In genomic region chrX:130937101-130937500, GRCh38 we compare ENCODE assay signal across 22 cellular contexts. TPM values are rescaled to one million over a fixed set of nuclear protein-coding genes. Genes with fewer than 3 reads are reported as not detected.
A peak's percentile ranks its signal among the peaks of the same experiment; 100 is the strongest.
DNase-seq lines count a peak whose midpoint lies in the region; ATAC-seq, FAIRE-seq and TF ChIP-seq lines count a peak whose summit lies in the region.
"Had no signal": no experiment of that assay in that cellular context is flagged by ENCODE, and none has a peak within 500 bp of the region (broad histone marks: within the 10 kb centered on the region; RNA-seq: fewer than 3 reads in every experiment).

No MANE protein-coding gene starts in this region.

- no TSS peak for BruUV-seq in HepG2 (replicated peaks; lab: Mats Ljungman, UMichigan)
- no TSS peak for BruUV-seq in K562 (replicated peaks; lab: Mats Ljungman, UMichigan)

- no peaks in the 10 kb centered on the region for H3K9me3 ChIP-seq in HepG2 (ENCODE audit: low read length)
- H3K9me3 ChIP-seq in right lobe of liver: no peaks in the 10 kb centered on the region
- no peaks in the 10 kb centered on the region for H3K9me3 ChIP-seq in K562 (replicated peaks; ENCODE audit: control insufficient read depth, insufficient read depth, low read depth, low read length)
- H3K9me3 ChIP-seq in small intestine (ENCODE audit: control insufficient read depth, low read depth): no peaks in the 10 kb centered on the region
- H3K9me3 ChIP-seq: Caco-2, HAP-1 had no signal

- H3K9me1 ChIP-seq in K562 (ENCODE audit: control insufficient read depth, insufficient read depth, low read length): no peaks in the 10 kb centered on the region

- H3K36me3 ChIP-seq in HepG2 (replicated peaks in 1 of 2; ENCODE audit: control insufficient read depth in 1 of 2, insufficient read depth in 2 of 2, low read length in 2 of 2) (no peaks in the 10 kb centered on the region), right lobe of liver (no peaks in the 10 kb centered on the region), K562 (ENCODE audit: control insufficient read depth, insufficient read depth, low read length) (no peaks in the 10 kb centered on the region), small intestine (ENCODE audit: control insufficient read depth in 2 of 2, insufficient read depth in 2 of 2, low read length in 2 of 2) (no peaks in the 10 kb centered on the region)
- H3K36me3 ChIP-seq: HAP-1 had no signal

- no peaks in the 10 kb centered on the region for H3K4me1 Mint-ChIP-seq in activated T-cell treated with anti-CD3 and anti-CD28 coated beads, Interleukin-2, amount 50 U/mL, for 72 hours (ENCODE audit: low read depth)
- H3K4me1 Mint-ChIP-seq in activated T-helper 1 cell treated with anti-CD3 and anti-CD28 coated beads, Interleukin-12 subunit alpha, Interleukin-12 subunit beta, Interleukin-2, Interleukin-4 antibody, amounts not matched to agents 30 ng/mL and 10 ng/mL and 1 ng/mL, durations not matched to agents 14 hours and 24 hours and 36 hours (ENCODE audit: low read depth): no peaks in the 10 kb centered on the region
- H3K4me1 Mint-ChIP-seq: CD4-positive, CD25-positive, alpha-beta regulatory T cell; GM23338 had no signal

- CTCF ChIA-PET in HepG2 (lab: Yijun Ruan, JAX; ENCODE audit: low intra/inter-chr PET ratio, low total read pairs): no interaction called here
- CTCF ChIA-PET in K562 (lab: Yijun Ruan, JAX; ENCODE audit: low intra/inter-chr PET ratio): no interaction called here

- H3K4me3 Mint-ChIP-seq in activated T-cell treated with anti-CD3 and anti-CD28 coated beads, Interleukin-2, amount 50 U/mL, for 72 hours: no peak overlapping the region
- no peak overlapping the region for H3K4me3 Mint-ChIP-seq in activated T-helper 1 cell treated with anti-CD3 and anti-CD28 coated beads, Interleukin-12 subunit alpha, Interleukin-12 subunit beta, Interleukin-2, Interleukin-4 antibody, amounts not matched to agents 30 ng/mL and 10 ng/mL and 1 ng/mL, durations not matched to agents 14 hours and 24 hours and 36 hours
- H3K4me3 Mint-ChIP-seq: CD4-positive, CD25-positive, alpha-beta regulatory T cell; CD8-positive, alpha-beta T cell; GM23338; HFFc6 had no signal

- DNase-seq in HepG2 (ENCODE audit: low spot score): no peak
- no peak for DNase-seq in right lobe of liver
- no peak for DNase-seq in K562 (ENCODE audit: extremely low read depth in 1 of 4, low spot score in 3 of 4)
- no peak for DNase-seq in small intestine
- DNase-seq in activated T-cell treated with anti-CD3 and anti-CD28 coated beads, Interleukin-2, amount 50 U/mL, for 72 hours: no peak
- DNase-seq in activated T-helper 1 cell treated with anti-CD3 and anti-CD28 coated beads, Interleukin-12 subunit alpha, Interleukin-12 subunit beta, Interleukin-2, Interleukin-4 antibody, amounts not matched to agents 30 ng/mL and 10 ng/mL and 1 ng/mL, durations not matched to agents 14 hours and 24 hours and 36 hours (ENCODE audit: low spot score): no peak
- DNase-seq in kidney tubule cell (ENCODE audit: low spot score): no peak
- DNase-seq: C1 segment of cervical spinal cord; Caco-2; CD4-positive, CD25-positive, alpha-beta regulatory T cell; CD8-positive, alpha-beta T cell; DMS153; DND-41; GDM1; HFFc6 had no signal

- H3K4me3 ChIP-seq in HepG2 (replicated peaks in 1 of 3; ENCODE audit: insufficient read depth in 1 of 3, low read depth in 2 of 3, low read length in 3 of 3) (no peak overlapping the region), right lobe of liver (no peak overlapping the region), K562 (no peak overlapping the region), small intestine (ENCODE audit: low read depth in 1 of 2, low read length in 2 of 2) (no peak overlapping the region)
- H3K4me3 ChIP-seq: GM12878, GM23338, HAP-1 had no signal

- peaks cover 25% of the 10 kb centered on the region for H3K27me3 Mint-ChIP-seq in activated T-cell treated with anti-CD3 and anti-CD28 coated beads, Interleukin-2, amount 50 U/mL, for 72 hours (ENCODE audit: low read depth)
- peaks cover 7% of the 10 kb centered on the region for H3K27me3 Mint-ChIP-seq in activated T-helper 1 cell treated with anti-CD3 and anti-CD28 coated beads, Interleukin-12 subunit alpha, Interleukin-12 subunit beta, Interleukin-2, Interleukin-4 antibody, amounts not matched to agents 30 ng/mL and 10 ng/mL and 1 ng/mL, durations not matched to agents 14 hours and 24 hours and 36 hours (ENCODE audit: insufficient read depth)

- no peak for TF ChIP-seq EP300 in HepG2 (IDR thresholded peaks at IDR 0.05; ENCODE audit: low read depth in 2 of 2, low read length in 2 of 2)
- TF ChIP-seq EP300 in HepG2 (CRISPR knock-in tag; IDR thresholded peaks at IDR 0.05; ENCODE audit: borderline replicate concordance): no peak
- TF ChIP-seq EP300 in K562 (IDR thresholded peaks at IDR 0.05; ENCODE audit: low read length): no peak

- intact Hi-C loops in HepG2 (cut with micrococcal nuclease; ENCODE audit: unreplicated experiment) (no loop called here), right lobe of liver (cut with DNase I) (no loop called here), K562 (cut with micrococcal nuclease) (no loop called here)
- intact Hi-C loops in activated T-helper 1 cell treated with anti-CD3 and anti-CD28 coated beads, Interleukin-12 subunit alpha, Interleukin-12 subunit beta, Interleukin-2, Interleukin-4 antibody, amounts not matched to agents 30 ng/mL and 10 ng/mL and 1 ng/mL, durations not matched to agents 14 hours and 24 hours and 36 hours (cut with micrococcal nuclease): no loop called here

- H3K27ac ChIP-seq in HepG2 (ENCODE audit: extremely low read length, insufficient read depth, low read length) (no peak overlapping the region), right lobe of liver (no peak overlapping the region), K562 (ENCODE audit: extremely low read depth, low read depth, low read length) (no peak overlapping the region), small intestine (ENCODE audit: low read depth in 1 of 2, low read length in 1 of 2) (no peak overlapping the region)
- H3K27ac ChIP-seq: 22Rv1 had no signal

- TF ChIP-seq CTCF in HepG2 (CRISPR knock-in tag; IDR thresholded peaks at IDR 0.05): no peak
- no peak for TF ChIP-seq CTCF in right lobe of liver (IDR thresholded peaks at IDR 0.05)
- no peak for TF ChIP-seq CTCF in K562 (IDR thresholded peaks at IDR 0.05 in 2 of 3, conservative IDR thresholded peaks at IDR 0.05 in 1 of 3; ENCODE audit: insufficient read depth in 2 of 3, low read depth in 1 of 3, low read length in 3 of 3)

- no peak for TF ChIP-seq RAD21 in HepG2 (CRISPR knock-in tag; IDR thresholded peaks at IDR 0.05)
- TF ChIP-seq RAD21 in K562 (CRISPR knock-in tag; conservative IDR thresholded peaks at IDR 0.05 in 1 of 2, IDR thresholded peaks at IDR 0.05 in 1 of 2): no peak

- H3K27me3 ChIP-seq in HepG2 (ENCODE audit: control insufficient read depth in 1 of 2, insufficient read depth in 2 of 2, low read length in 2 of 2) (no peaks in the 10 kb centered on the region), right lobe of liver (peaks cover 0 to 6% of the 10 kb centered on the region in 2 donors), K562 (ENCODE audit: control insufficient read depth in 2 of 2, insufficient read depth in 2 of 2, low read length in 2 of 2) (no peaks in the 10 kb centered on the region), small intestine (ENCODE audit: control insufficient read depth in 2 of 2, insufficient read depth in 2 of 2, low read length in 2 of 2) (no peaks in the 10 kb centered on the region)

- H3K36me3 Mint-ChIP-seq in activated T-cell treated with anti-CD3 and anti-CD28 coated beads, Interleukin-2, amount 50 U/mL, for 72 hours (ENCODE audit: insufficient read depth in 2 of 2): no peaks in the 10 kb centered on the region
- H3K36me3 Mint-ChIP-seq in activated T-helper 1 cell treated with anti-CD3 and anti-CD28 coated beads, Interleukin-12 subunit alpha, Interleukin-12 subunit beta, Interleukin-2, Interleukin-4 antibody, amounts not matched to agents 30 ng/mL and 10 ng/mL and 1 ng/mL, durations not matched to agents 14 hours and 24 hours and 36 hours (ENCODE audit: low read depth): no peaks in the 10 kb centered on the region
- H3K36me3 Mint-ChIP-seq: CD4-positive, CD25-positive, alpha-beta regulatory T cell; CD8-positive, alpha-beta T cell had no signal

- ATAC-seq in HepG2: no peak
- no peak for ATAC-seq in right lobe of liver
- no peak for ATAC-seq in K562
- ATAC-seq in activated T-cell treated with anti-CD3 and anti-CD28 coated beads, Interleukin-2, amount 50 U/mL, for 72 hours (replicated peaks in 1 of 2): no peak
- ATAC-seq: CD8-positive, alpha-beta T cell; GM12878; GM23338 had no signal

- FAIRE-seq in HepG2 (lab: Jason Lieb, UNC) (no peak), K562 (lab: Jason Lieb, UNC) (no peak), endometrium (lab: Jason Lieb, UNC) (peak; percentile 37), small intestine (lab: Jason Lieb, UNC) (peak; percentile 44)
- FAIRE-seq: GM12878, GM19239, H54 had no signal

- H4K20me1 ChIP-seq in HepG2 (ENCODE audit: insufficient read depth, low read length): no peaks in the 10 kb centered on the region
- H4K20me1 ChIP-seq in K562 (replicated peaks; ENCODE audit: control insufficient read depth, insufficient read depth, low read length): no peaks in the 10 kb centered on the region

- no peak overlapping the region for H3K27ac Mint-ChIP-seq in activated T-cell treated with anti-CD3 and anti-CD28 coated beads, Interleukin-2, amount 50 U/mL, for 72 hours
- no peak overlapping the region for H3K27ac Mint-ChIP-seq in activated T-helper 1 cell treated with anti-CD3 and anti-CD28 coated beads, Interleukin-12 subunit alpha, Interleukin-12 subunit beta, Interleukin-2, Interleukin-4 antibody, amounts not matched to agents 30 ng/mL and 10 ng/mL and 1 ng/mL, durations not matched to agents 14 hours and 24 hours and 36 hours
- H3K27ac Mint-ChIP-seq: CD4-positive, CD25-positive, alpha-beta regulatory T cell; CD8-positive, alpha-beta T cell; GM23338; HFFc6 had no signal

- H3K4me2 ChIP-seq in HepG2 (ENCODE audit: low read depth, low read length) (no peak overlapping the region), K562 (ENCODE audit: insufficient read depth, low read length) (no peak overlapping the region)
- H3K4me2 ChIP-seq: GM23338 had no signal

- H3K9ac ChIP-seq in HepG2 (ENCODE audit: insufficient read depth, low read depth, low read length) (no peak overlapping the region), K562 (ENCODE audit: insufficient read depth in 1 of 2, low read depth in 2 of 2, low read length in 2 of 2) (no peak overlapping the region)

- H2AFZ ChIP-seq in HepG2 (ENCODE audit: low read length) (no peak overlapping the region), K562 (ENCODE audit: low read depth, low read length) (no peak overlapping the region)
- H2AFZ ChIP-seq: GM23338 had no signal

- TF ChIP-seq POLR2A in HepG2 (IDR thresholded peaks at IDR 0.05; ENCODE audit: insufficient read depth in 1 of 2, low read depth in 2 of 2, low read length in 2 of 2): no peak
- no peak for TF ChIP-seq POLR2A in right lobe of liver (IDR thresholded peaks at IDR 0.05)
- TF ChIP-seq POLR2A in K562 (conservative IDR thresholded peaks at IDR 0.05): no peak

- H3K4me1 ChIP-seq in HepG2 (ENCODE audit: insufficient read depth, low read length) (no peaks in the 10 kb centered on the region), right lobe of liver (no peaks in the 10 kb centered on the region), K562 (replicated peaks in 1 of 2; ENCODE audit: control insufficient read depth in 2 of 2, insufficient read depth in 2 of 2, low read length in 2 of 2) (no peaks in the 10 kb centered on the region), small intestine (ENCODE audit: control insufficient read depth in 2 of 2, insufficient read depth in 1 of 2, low read depth in 1 of 2, low read length in 1 of 2) (no peaks in the 10 kb centered on the region)
- H3K4me1 ChIP-seq: Caco-2, HAP-1 had no signal

- POLR2A ChIA-PET in HepG2 (lab: Yijun Ruan, JAX) (no interaction called here), K562 (lab: Yijun Ruan, JAX) (interaction anchor here (0.7 kb wide), 1 partner anchor 1044 kb away, joined by 4 read pairs; no protein-coding TSS in a partner anchor)

- H3K79me2 ChIP-seq in HepG2 (ENCODE audit: insufficient read depth, low read length) (no peaks in the 10 kb centered on the region), K562 (ENCODE audit: control insufficient read depth, insufficient read depth, low read length) (no peaks in the 10 kb centered on the region)

- H3K9me3 Mint-ChIP-seq in activated T-cell treated with anti-CD3 and anti-CD28 coated beads, Interleukin-2, amount 50 U/mL, for 72 hours: no peaks in the 10 kb centered on the region
- no peaks in the 10 kb centered on the region for H3K9me3 Mint-ChIP-seq in activated T-helper 1 cell treated with anti-CD3 and anti-CD28 coated beads, Interleukin-12 subunit alpha, Interleukin-12 subunit beta, Interleukin-2, Interleukin-4 antibody, amounts not matched to agents 30 ng/mL and 10 ng/mL and 1 ng/mL, durations not matched to agents 14 hours and 24 hours and 36 hours
- H3K9me3 Mint-ChIP-seq: CD8-positive, alpha-beta T cell; GM23338; HFFc6 had no signal

- in situ Hi-C loops in HepG2 (cut with HindIII; ENCODE audit: extremely low pct_ligation_motif_present, low pct_unique_long_range_greater_than_20kb): no loop called here
- in situ Hi-C loops in K562 (cut with MboI): loop anchor here (25.0 kb wide), 1 partner anchor 1350 kb away; no protein-coding TSS in a partner anchor

RNA-seq across cellular contexts. Expression of gene ENOX2, which starts 34.1 kb away (rescaled TPM):
- 8.5 and 17.4 TPM in 2 replicates for total RNA-seq in HepG2 (2016; rRNA removed; fragmentation: Illumina TruSeq; extraction: Trizol)
- total RNA-seq in HepG2 (2016; cell fraction: cytosol; rRNA removed; fragmentation: Illumina TruSeq; extraction: Trizol; ENCODE audit: low read depth): 1.7 and 1.9 TPM in 2 replicates
- 9.8 and 13.8 TPM in 2 replicates for total RNA-seq in HepG2 (2016; cell fraction: insoluble cytoplasmic fraction; rRNA removed; fragmentation: Illumina TruSeq; extraction: Trizol)
- 6.7 and 7.0 TPM in 2 replicates for total RNA-seq in HepG2 (2016; cell fraction: membrane; rRNA removed; fragmentation: Illumina TruSeq; extraction: Trizol)
- 4.9 and 5.3 TPM in 2 replicates for total RNA-seq in HepG2 (2016; cell fraction: nucleus; rRNA removed; fragmentation: Illumina TruSeq; extraction: Trizol)
- polyA plus RNA-seq in HepG2 (2011; rRNA removed): 4.9 and 5.9 TPM in 2 replicates
- 3.0 and 3.7 TPM in 2 replicates for polyA plus RNA-seq in HepG2 (2011; cell fraction: cytosol; rRNA removed)
- polyA plus RNA-seq in HepG2 (2011; cell fraction: nucleus; rRNA removed): 1.5 and 2.0 TPM in 2 replicates
- polyA plus RNA-seq in HepG2 (2012): 3.7 and 5.0 TPM in 2 replicates
- 1.1 and 1.5 TPM in 2 replicates for polyA plus RNA-seq in HepG2 (2016; cell fraction: cytosol; fragmentation: Illumina TruSeq; extraction: Trizol; ENCODE audit: low read depth)
- polyA plus RNA-seq in HepG2 (2016; cell fraction: insoluble cytoplasmic fraction; fragmentation: Illumina TruSeq; extraction: Trizol; ENCODE audit: low read depth): 12.7 and 16.0 TPM in 2 replicates
- polyA plus RNA-seq in HepG2 (2016; cell fraction: membrane; fragmentation: Illumina TruSeq; extraction: Trizol; ENCODE audit: low read depth): 4.3 and 4.7 TPM in 2 replicates
- polyA plus RNA-seq in HepG2 (2016; cell fraction: nucleus; fragmentation: Illumina TruSeq; extraction: Trizol; ENCODE audit: insufficient read depth, low read depth): 5.6 and 6.8 TPM in 2 replicates
- 2.7 and 8.9 TPM in 2 replicates for polyA minus RNA-seq in HepG2 (2011; rRNA and poly(A)+ RNA removed; ENCODE audit: low replicate concordance)
- 3.9 and 4.8 TPM in 2 replicates for polyA minus RNA-seq in HepG2 (2011; cell fraction: cytosol; rRNA and poly(A)+ RNA removed)
- 4.2 and 4.7 TPM in 2 replicates for polyA minus RNA-seq in HepG2 (2011; cell fraction: nucleus; rRNA and poly(A)+ RNA removed)
- total RNA-seq in right lobe of liver: 10 to 100 TPM in 3 of 6 experiments, 1 to 10 TPM in 3; 6.9 to 14.7 (median 10.8) TPM
- 9.7 and 14.3 TPM in 2 replicates for total RNA-seq in K562 (2011; cell fraction: chromatin; rRNA removed; ENCODE audit: low replicate concordance)
- total RNA-seq in K562 (2011; cell fraction: nucleolus; rRNA removed): 3.6 and 4.3 TPM in 2 replicates
- total RNA-seq in K562 (2011; cell fraction: nucleoplasm; rRNA removed): 5.9 and 7.3 TPM in 2 replicates
- 10.3 and 14.5 TPM in 2 replicates for total RNA-seq in K562 (2014; rRNA removed)
- 15.6 and 17.1 TPM in 2 replicates for total RNA-seq in K562 (2014; rRNA removed; fragmentation: Illumina TruSeq; extraction: Trizol)
- 13.3 and 13.8 TPM in 2 replicates for total RNA-seq in K562 (2015; rRNA removed; fragmentation: Illumina TruSeq; extraction: Trizol)
- total RNA-seq in K562 (2021): 16.7 and 17.5 TPM in 2 replicates
- 18.0 and 24.0 TPM in 2 replicates for polyA plus RNA-seq in K562 (2011; rRNA removed)
- 8.3 and 10.0 TPM in 2 replicates for polyA plus RNA-seq in K562 (2011; cell fraction: cytosol; rRNA removed)
- 7.5 TPM in 2 replicates for polyA plus RNA-seq in K562 (2011; cell fraction: nucleus; rRNA removed)
- 14.7 and 16.3 TPM in 2 replicates for polyA plus RNA-seq in K562 (2012)
- 16.5 and 18.3 TPM in 2 replicates for polyA plus RNA-seq in K562 (2014; fragmentation: Illumina TruSeq; extraction: Trizol)
- 1 to 10 TPM; 8.4 TPM for polyA plus RNA-seq in K562 (2014; fragmentation: Nextera tagmentation; extraction: Ambion mirVana)
- polyA plus RNA-seq in K562 (2014; rRNA removed): 6.1 and 8.3 TPM in 2 replicates
- polyA minus RNA-seq in K562 (2011; rRNA and poly(A)+ RNA removed): 29.4 and 32.7 TPM in 2 replicates
- 10.1 and 10.5 TPM in 2 replicates for polyA minus RNA-seq in K562 (2011; cell fraction: cytosol; rRNA and poly(A)+ RNA removed)
- 5.1 and 9.6 TPM in 2 replicates for polyA minus RNA-seq in K562 (2011; cell fraction: nucleus; rRNA and poly(A)+ RNA removed)
- 1 to 10 TPM; 3.2 to 6.3 (median 3.4) TPM for polyA plus RNA-seq in small intestine
- total RNA-seq in activated T-cell treated with anti-CD3 and anti-CD28 coated beads, Interleukin-2, amount 50 U/mL, for 72 hours: 10 to 100 TPM; 16.3 to 20.5 TPM
- total RNA-seq in activated T-helper 1 cell treated with anti-CD3 and anti-CD28 coated beads, Interleukin-12 subunit alpha, Interleukin-12 subunit beta, Interleukin-2, Interleukin-4 antibody, amounts not matched to agents 30 ng/mL and 10 ng/mL and 1 ng/mL, durations not matched to agents 14 hours and 24 hours and 36 hours: 15.6 and 20.5 TPM in 2 replicates

Comparison
In these comparisons a context has a peak if more than half of its experiments do, and no peak if none do; other contexts are left out.
1. Of the 241 proteins assayed by ChIP-seq in both HepG2 and K562: peak only in HepG2: none; only in K562: MAFG; in both: MAFF and MAFK; in neither: 238.